Comparison of ENCODE assay signal across 23 cellular contexts in genomic region chr4:18250564-18250963, GRCh38.
"Had no signal": no experiment of that assay in that cellular context is flagged by ENCODE, and none has a peak within 500 bp of the region (broad histone marks: within the 10 kb centered on the region; RNA-seq: fewer than 3 reads in every experiment).

No MANE protein-coding gene starts in this region.

- H3K4me3 ChIP-seq: ascending aorta, gastrocnemius medialis, left lung, lung, stomach, thyroid gland, upper lobe of left lung had no signal

- H3K27me3 ChIP-seq: ascending aorta, gastrocnemius medialis, left lung, stomach, thyroid gland, upper lobe of left lung had no signal

- H3K9me3 ChIP-seq: ascending aorta, gastrocnemius medialis, left lung, stomach, thyroid gland, upper lobe of left lung had no signal

- DNase-seq: activated CD4-positive, alpha-beta T cell treated with anti-CD3 and anti-CD28 coated beads for 36 hours; activated CD4-positive, alpha-beta T cell treated with anti-CD3 and anti-CD28 coated beads, Interleukin-2, amount 50 U/mL, for 4 hours; activated CD4-positive, CD25-positive, alpha-beta regulatory T cell; activated effector memory CD4-positive, alpha-beta T cell treated with Interleukin-2 at 50 U/mL for 16 hours; activated naive CD4-positive, alpha-beta T cell treated with Interleukin-2 at 50 U/mL for 16 hours; cortex of kidney; effector memory CD8-positive, alpha-beta T cell; erythroblast; gastrocnemius medialis; glutamatergic neuron; left lung; mesendoderm; natural killer cell; posterior cingulate gyrus; right cardiac atrium; stimulated activated CD4-positive, alpha-beta T cell treated with anti-CD3 and anti-CD28 coated beads, Interleukin-15, amount 100 ng/mL, for 24 hours; stimulated activated CD4-positive, alpha-beta T cell treated with anti-CD3 and anti-CD28 coated beads, Interleukin-2, amount 100 ng/mL, for 24 hours; stimulated activated naive B cell treated with anti-CD40 and anti-IgM and Interleukin-4, amounts not matched to agents 10 μg/mL and 1 μg/mL and 100 μg/mL, for 72 hours; stomach; thyroid gland; upper lobe of left lung had no signal

- H3K36me3 ChIP-seq: ascending aorta, gastrocnemius medialis, left lung, stomach, thyroid gland, upper lobe of left lung had no signal

- ATAC-seq: activated CD4-positive, alpha-beta T cell treated with anti-CD3 and anti-CD28 coated beads for 36 hours; effector memory CD8-positive, alpha-beta T cell; gastrocnemius medialis; left lung; natural killer cell; right cardiac atrium; stimulated activated naive B cell treated with anti-CD40 and anti-IgM and Interleukin-4, amounts not matched to agents 10 μg/mL and 1 μg/mL and 100 μg/mL, for 72 hours had no signal

- H3K27ac ChIP-seq: ascending aorta, gastrocnemius medialis, left lung, stomach, thyroid gland, upper lobe of left lung had no signal

- H3K4me1 ChIP-seq: ascending aorta, gastrocnemius medialis, left lung, stomach, thyroid gland, upper lobe of left lung had no signal
